1 cellular context compared by ENCODE assay signal in the genomic region with DNA sequence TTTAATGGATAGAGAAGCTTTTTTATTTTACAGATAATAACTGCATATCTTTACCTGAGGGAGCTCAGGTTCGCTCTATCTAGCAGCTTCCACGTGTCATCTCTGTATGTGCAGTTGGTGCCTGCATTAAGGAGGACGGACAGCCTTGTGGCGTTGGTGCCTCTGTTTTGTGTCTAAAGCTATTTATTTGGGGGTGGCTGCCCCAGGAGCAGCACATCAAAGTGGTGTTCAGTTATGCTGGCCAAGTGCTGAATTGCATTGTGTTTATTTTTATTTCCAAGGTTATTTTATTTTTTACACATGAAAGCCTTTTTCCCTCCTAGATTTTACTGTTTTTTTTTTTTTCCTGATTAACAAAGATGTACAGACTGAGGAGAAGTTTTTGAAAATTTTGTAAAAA.
TF ChIP-seq lines count a peak whose summit lies in the region.

No MANE protein-coding gene starts in this region.

TF ChIP-seq in GM12878, 131 proteins besides CTCF, POLR2A, EP300 and RAD21:
- TF ChIP-seq ELK1 (IDR thresholded peaks at IDR 0.05; ENCODE audit: low read depth, low read length) (no peak), MAX (IDR thresholded peaks at IDR 0.05; ENCODE audit: low read depth, low read length) (no peak), RBBP5 (conservative IDR thresholded peaks at IDR 0.05) (no peak)
TF ChIP-seq in GM12878: peak in this region for 0.
